Comparison of ENCODE assay signal across 8 cellular contexts in the genomic region with DNA sequence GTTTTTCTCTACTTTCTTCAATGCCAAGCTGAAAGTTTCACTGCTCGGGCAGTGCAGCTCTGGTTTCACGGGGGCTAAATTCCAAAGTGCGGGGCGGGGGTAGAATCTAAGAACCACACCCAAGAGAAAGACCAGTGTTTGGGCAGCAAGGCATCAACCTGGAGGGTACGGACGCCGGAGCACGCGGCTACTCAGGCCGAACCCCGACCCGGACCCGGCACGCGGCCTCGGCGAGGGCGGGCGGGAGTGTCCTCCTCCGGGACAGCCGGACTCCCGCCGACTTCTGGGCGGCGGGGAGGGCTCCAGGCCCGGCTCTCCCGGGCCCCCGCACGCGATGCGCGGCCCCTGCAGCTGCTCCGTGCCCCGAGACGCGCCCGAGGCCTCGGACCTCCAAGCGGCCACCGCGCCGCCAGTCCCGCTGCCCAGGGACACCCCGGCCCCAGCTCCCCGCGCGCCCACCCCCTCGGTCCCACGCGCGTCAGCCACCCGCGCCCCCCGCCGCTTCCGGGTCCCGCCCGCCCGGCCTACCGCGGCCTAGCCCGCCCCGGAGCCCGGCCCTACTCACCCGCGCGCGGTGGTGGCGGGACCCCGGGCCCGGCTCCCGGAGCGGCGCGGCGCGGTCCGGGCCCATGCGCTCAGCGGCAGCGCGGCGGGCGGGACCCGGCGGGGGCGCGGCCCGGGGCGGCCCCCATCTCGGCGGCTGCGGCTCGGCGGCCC. TPM values are rescaled to one million over a fixed set of nuclear protein-coding genes. Genes with fewer than 3 reads are reported as not detected.
DNase-seq lines count a peak whose midpoint lies in the region; ATAC-seq and TF ChIP-seq lines count a peak whose summit lies in the region.

No MANE protein-coding gene starts in this region.

- peaks cover 0 to 14% of the 10 kb centered on the region in 2 donors for H3K36me3 ChIP-seq in gastroesophageal sphincter

- no peak for TF ChIP-seq CTCF in gastroesophageal sphincter (IDR thresholded peaks at IDR 0.05)

- 0% methylated on average over 2 to 9 of the region's 95 CpGs for WGBS in gastroesophageal sphincter (ENCODE audit: low coverage in 1 of 2), 2 donors

- no peaks in the 10 kb centered on the region for H3K9me3 ChIP-seq in gastroesophageal sphincter

- intact Hi-C loops in posterior vena cava (cut with DNase I): no loop called here

- H3K27me3 ChIP-seq in gastroesophageal sphincter: no peaks in the 10 kb centered on the region

- H3K4me1 ChIP-seq in gastroesophageal sphincter: peaks cover 0 to 27% (median 13%) of the 10 kb centered on the region in 3 donors

- TF ChIP-seq EP300 in gastroesophageal sphincter (IDR thresholded peaks at IDR 0.05): no peak

- peak; percentile 12 for ATAC-seq in GM18861 (IDR thresholded peaks at IDR 0.05; ENCODE audit: unreplicated experiment)
- ATAC-seq in HG03175 (IDR thresholded peaks at IDR 0.05; ENCODE audit: unreplicated experiment): peak; percentile 25
- ATAC-seq in gastroesophageal sphincter: peak; percentile 41
- no peak for ATAC-seq in esophagus mucosa

- H3K4me3 ChIP-seq in gastroesophageal sphincter: peak overlapping the region; percentile 74 to 83

- no peak for TF ChIP-seq POLR2A in gastroesophageal sphincter (IDR thresholded peaks at IDR 0.05)

- H3K27ac ChIP-seq in gastroesophageal sphincter: peak overlapping the region in 3 of 4 donors; percentile 83 to 88 (median 84)

- DNase-seq in AG08395 (ENCODE audit: low spot score): peak; percentile 35
- peak; percentile 26 for DNase-seq in activated CD4-positive, alpha-beta T cell treated with anti-CD3 and anti-CD28 coated beads, Interleukin-2, amount 50 U/mL, for 1 hour
- peak; percentile 83 for DNase-seq in posterior vena cava (ENCODE audit: low spot score)
- DNase-seq in NCI-H1694 (lab: John Stamatoyannopoulos, UW): no peak

RNA-seq across cellular contexts. Expression of a gene that starts 0.6 kb away (rescaled TPM):
- total RNA-seq in gastroesophageal sphincter: 10 to 100 TPM; 26.0 to 58.8 (median 32.9) TPM
- 10 to 100 TPM; 13.4 to 19.0 TPM for total RNA-seq in posterior vena cava
- total RNA-seq in esophagus mucosa: 15.3 TPM

RNA-seq across cellular contexts. Expression of a gene that starts 18.4 kb away (rescaled TPM):
- total RNA-seq in gastroesophageal sphincter (10 to 100 TPM; 47.7 to 93.5 (median 55.8) TPM), posterior vena cava (10 to 100 TPM; 35.7 to 36.0 TPM), esophagus mucosa (50.8 TPM)

RNA-seq across cellular contexts. Expression of a gene that starts 29.8 kb away (rescaled TPM):
- total RNA-seq in gastroesophageal sphincter (10 to 100 TPM; 19.9 to 47.6 (median 24.3) TPM), posterior vena cava (10 to 100 TPM; 24.7 to 28.9 TPM), esophagus mucosa (14.5 TPM)

RNA-seq across cellular contexts. Expression of a gene that starts 45.0 kb away (rescaled TPM):
- total RNA-seq in gastroesophageal sphincter (100 to 1,000 TPM in 3 of 4 donors, 10 to 100 TPM in 1; 61.1 to 169 (median 136) TPM), posterior vena cava (100 to 1,000 TPM in 1 of 2 donors, 10 to 100 TPM in 1; 70.7 to 108 TPM), esophagus mucosa (25.3 TPM)

RNA-seq across cellular contexts. Expression of a gene that starts 49.7 kb away (rescaled TPM):
- total RNA-seq in gastroesophageal sphincter (10 to 100 TPM; 11.7 to 25.4 (median 19.9) TPM), posterior vena cava (10 to 100 TPM; 11.2 to 12.9 TPM), esophagus mucosa (8.4 TPM)
